In the genomic region with DNA sequence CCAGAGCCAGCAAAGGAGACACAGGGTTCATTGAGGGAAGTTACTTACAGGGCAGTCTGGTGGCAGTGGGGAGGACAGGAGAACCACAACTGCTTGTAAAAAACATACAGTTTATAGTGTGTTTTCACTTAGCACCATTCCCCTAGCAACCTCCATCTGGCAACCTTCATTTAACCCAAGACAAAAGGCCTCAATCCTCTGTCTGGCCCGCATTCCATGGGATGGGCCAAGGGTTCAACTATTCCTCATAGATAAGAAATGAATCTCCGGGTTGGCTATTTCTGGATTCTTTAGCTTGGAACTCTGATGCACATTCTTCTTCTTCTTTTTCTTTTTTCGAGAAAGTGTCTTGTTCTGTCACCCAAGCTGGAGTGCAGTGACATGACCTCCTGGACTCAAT, we compare ENCODE assay signal across 23 cellular contexts.
"Had no signal": no experiment of that assay in that cellular context is flagged by ENCODE, and none has a peak within 500 bp of the region (broad histone marks: within the 10 kb centered on the region; RNA-seq: fewer than 3 reads in every experiment).

No MANE protein-coding gene starts in this region.

- H3K36me3 Mint-ChIP-seq: memory B cell; naive B cell; stimulated activated effector memory CD8-positive, alpha-beta T cell treated with anti-CD3 and anti-CD28 coated beads, Interleukin-12 subunit alpha, Interleukin-12 subunit beta, amount 100 ng/mL, for 72 hours; type B pancreatic cell had no signal

- H3K27ac Mint-ChIP-seq: effector memory CD8-positive, alpha-beta T cell; memory B cell; nephron; neural progenitor cell; stimulated activated effector memory CD8-positive, alpha-beta T cell treated with anti-CD3 and anti-CD28 coated beads, Interleukin-12 subunit alpha, Interleukin-12 subunit beta, amount 100 ng/mL, for 72 hours; type B pancreatic cell had no signal

- H3K4me3 Mint-ChIP-seq: effector memory CD8-positive, alpha-beta T cell; memory B cell; nephron; neural progenitor cell; stimulated activated effector memory CD8-positive, alpha-beta T cell treated with anti-CD3 and anti-CD28 coated beads, Interleukin-12 subunit alpha, Interleukin-12 subunit beta, amount 100 ng/mL, for 72 hours; type B pancreatic cell had no signal

- H3K9me3 Mint-ChIP-seq: effector memory CD8-positive, alpha-beta T cell; memory B cell; stimulated activated effector memory CD8-positive, alpha-beta T cell treated with anti-CD3 and anti-CD28 coated beads, Interleukin-12 subunit alpha, Interleukin-12 subunit beta, amount 100 ng/mL, for 72 hours; type B pancreatic cell had no signal

- H3K27me3 Mint-ChIP-seq: effector memory CD8-positive, alpha-beta T cell; memory B cell; naive B cell; type B pancreatic cell had no signal

- H3K4me3 ChIP-seq: esophagus squamous epithelium, gastrocnemius medialis, hepatocyte, lung, neural progenitor cell, prostate gland, right atrium auricular region, stomach, thyroid gland had no signal

- DNase-seq: cortex of kidney; effector memory CD8-positive, alpha-beta T cell; erythroblast; esophagus squamous epithelium; foreskin fibroblast; gastrocnemius medialis; head of caudate nucleus; kidney; naive B cell; stimulated activated CD4-positive, alpha-beta T cell treated with anti-CD3 and anti-CD28 coated beads, Interleukin-2, amount 100 ng/mL, for 24 hours; stimulated activated CD4-positive, alpha-beta T cell treated with anti-CD3 and anti-CD28 coated beads, Interleukin-4, amount 100 ng/mL, for 24 hours; stimulated activated naive CD4-positive, alpha-beta T cell treated with Interleukin-2 at 50 U/mL for 16 hours; stomach; thyroid gland had no signal

- H3K4me1 Mint-ChIP-seq: memory B cell; naive B cell; nephron; stimulated activated effector memory CD8-positive, alpha-beta T cell treated with anti-CD3 and anti-CD28 coated beads, Interleukin-12 subunit alpha, Interleukin-12 subunit beta, amount 100 ng/mL, for 72 hours had no signal
